Comparison of ENCODE assay signal across 24 cellular contexts in the genomic region with DNA sequence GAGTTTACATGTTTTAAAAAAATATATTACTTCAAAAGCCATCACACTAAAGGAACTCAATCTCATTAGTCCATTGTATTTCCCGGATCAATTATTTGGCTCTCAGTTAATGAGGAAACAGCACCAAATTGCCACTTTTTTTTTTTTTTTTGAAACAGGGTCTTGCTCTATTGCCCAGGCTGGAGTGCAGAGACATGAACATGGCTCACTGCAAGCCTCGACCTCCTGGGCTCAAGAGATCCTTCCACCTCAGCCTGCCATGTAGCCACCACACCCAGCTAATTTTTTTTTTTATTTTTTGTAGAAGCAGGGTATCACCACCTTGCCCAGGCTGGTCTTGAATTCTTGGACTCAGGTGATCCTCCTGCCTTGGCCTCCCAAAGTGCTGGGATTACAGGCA.
DNase-seq lines count a peak whose midpoint lies in the region; ATAC-seq, FAIRE-seq and TF ChIP-seq lines count a peak whose summit lies in the region.
"Had no signal": no experiment of that assay in that cellular context is flagged by ENCODE, and none has a peak within 500 bp of the region (broad histone marks: within the 10 kb centered on the region; RNA-seq: fewer than 3 reads in every experiment).

No MANE protein-coding gene starts in this region.

- TF ChIP-seq CTCF in HEK293 (tag by site-specific recombination; IDR thresholded peaks at IDR 0.05) (no peak), K562 (IDR thresholded peaks at IDR 0.05 in 2 of 3, conservative IDR thresholded peaks at IDR 0.05 in 1 of 3; ENCODE audit: insufficient read depth in 2 of 3, low read depth in 1 of 3, low read length in 3 of 3) (no peak)

- H2AFZ ChIP-seq in K562 (ENCODE audit: low read depth, low read length), result no peak overlapping the region

- in situ Hi-C loops in K562 (cut with MboI), result no loop called here

- no peaks in the 10 kb centered on the region for H3K79me2 ChIP-seq in K562 (ENCODE audit: control insufficient read depth, insufficient read depth, low read length)

- no TSS peak for BruUV-seq in K562 (replicated peaks; lab: Mats Ljungman, UMichigan)

- no peaks in the 10 kb centered on the region for H3K27me3 ChIP-seq in K562 (ENCODE audit: control insufficient read depth in 2 of 2, insufficient read depth in 2 of 2, low read length in 2 of 2)
- H3K27me3 ChIP-seq: BLaER1 treated with 17β-estradiol and CSF1 and Interleukin-3, amounts not matched to agents 10 nM and 100 nM had no signal

- intact Hi-C loops in K562 (cut with micrococcal nuclease), result no loop called here

- peaks cover 0 to 7% of the 10 kb centered on the region in 2 experiments; a peak in 2 of 3 replicates for H3K36me3 ChIP-seq in HEK293 (ENCODE audit: control insufficient read depth in 2 of 2, insufficient read depth in 1 of 2, low read length in 2 of 2)
- peaks cover 14% of the 10 kb centered on the region; the same call in 2 of the 3 replicates for H3K36me3 ChIP-seq in K562 (ENCODE audit: control insufficient read depth, insufficient read depth, low read length)

- POLR2A ChIA-PET in HEK293 (lab: Yijun Ruan, JAX), result no interaction called here
- POLR2A ChIA-PET in K562 (lab: Yijun Ruan, JAX), result interaction anchor here (1.0 kb wide), 1 partner anchor 78 kb away, joined by 3 read pairs; no protein-coding TSS in a partner anchor

- H4K20me1 ChIP-seq in K562 (replicated peaks; ENCODE audit: control insufficient read depth, insufficient read depth, low read length), result no peaks in the 10 kb centered on the region
- H4K20me1 ChIP-seq: BLaER1 treated with 17β-estradiol and CSF1 and Interleukin-3, amounts not matched to agents 10 nM and 100 nM had no signal

- H3K4me2 ChIP-seq in K562 (ENCODE audit: insufficient read depth, low read length), result no peak overlapping the region
- H3K4me2 ChIP-seq: BLaER1 treated with 17β-estradiol and CSF1 and Interleukin-3, amounts not matched to agents 10 nM and 100 nM had no signal

- no peak overlapping the region for H3K9ac ChIP-seq in K562 (ENCODE audit: insufficient read depth in 1 of 2, low read depth in 2 of 2, low read length in 2 of 2)
- H3K9ac ChIP-seq: BLaER1 treated with 17β-estradiol and CSF1 and Interleukin-3, amounts not matched to agents 10 nM and 100 nM had no signal

- FAIRE-seq in K562 (lab: Jason Lieb, UNC) (no peak), GM19239 (lab: Jason Lieb, UNC) (no peak)
- FAIRE-seq: A204.1, GM12878, GM12892, GM18507 had no signal

- 71% methylated on average over 2 of the region's 2 CpGs for WGBS in K562 (ENCODE audit: insufficient coverage, low coverage, missing lambda C conversion rate)

- no peak for TF ChIP-seq RAD21 in K562 (CRISPR knock-in tag; conservative IDR thresholded peaks at IDR 0.05 in 1 of 2, IDR thresholded peaks at IDR 0.05 in 1 of 2)

- H3K27ac ChIP-seq in HEK293 (ENCODE audit: extremely low read depth, low read depth, low read length) (no peak overlapping the region), K562 (ENCODE audit: extremely low read depth, low read depth, low read length) (no peak overlapping the region)
- H3K27ac ChIP-seq: BLaER1 treated with 17β-estradiol and CSF1 and Interleukin-3, amounts not matched to agents 10 nM and 100 nM; C4-2B had no signal

- no peak for TF ChIP-seq POLR2A in K562 (conservative IDR thresholded peaks at IDR 0.05)

- no peak for ATAC-seq in K562
- no peak for ATAC-seq in HG02588 (IDR thresholded peaks at IDR 0.05; ENCODE audit: unreplicated experiment)
- ATAC-seq: GM12878 had no signal

- H3K9me3 ChIP-seq in HEK293 (ENCODE audit: control insufficient read depth, insufficient read depth, low read depth, low read length) (no peaks in the 10 kb centered on the region), K562 (replicated peaks; ENCODE audit: control insufficient read depth, insufficient read depth, low read depth, low read length) (no peaks in the 10 kb centered on the region)
- H3K9me3 ChIP-seq: BLaER1 treated with 17β-estradiol and CSF1 and Interleukin-3, amounts not matched to agents 10 nM and 100 nM had no signal

- TF ChIP-seq EP300 in K562 (IDR thresholded peaks at IDR 0.05; ENCODE audit: low read length), result no peak

- DNase-seq in K562 (ENCODE audit: extremely low read depth in 1 of 4, low spot score in 3 of 4) (no peak), GM19239 (ENCODE audit: insufficient read length, low spot score) (no peak), AG08396 (ENCODE audit: low spot score) (no peak)
- DNase-seq: 8988T; ACHN; AML-193; CD4-positive, alpha-beta T cell; CD8-positive, alpha-beta memory T cell; COR-L47; DMS 273 treated with DMSO at 0.1 percent for 48 hours; DMS153; DMS53; DMS79; DND-41; EL; GDM1 had no signal

- H3K9me1 ChIP-seq in K562 (ENCODE audit: control insufficient read depth, insufficient read depth, low read length), result no peaks in the 10 kb centered on the region

- CTCF ChIA-PET in HEK293 (lab: Yijun Ruan, JAX), result interaction anchor here (1.0 to 2.9 kb wide), 3 partner anchors 9 to 127 kb away, joined by 3 to 14 read pairs (median 6); no protein-coding TSS in a partner anchor
- CTCF ChIA-PET in K562 (lab: Yijun Ruan, JAX; ENCODE audit: low intra/inter-chr PET ratio), result no interaction called here

- H3K4me1 ChIP-seq in HEK293 (ENCODE audit: control insufficient read depth, insufficient read depth, low read length) (no peaks in the 10 kb centered on the region), K562 (replicated peaks in 1 of 2; ENCODE audit: control insufficient read depth in 2 of 2, insufficient read depth in 2 of 2, low read length in 2 of 2) (peaks cover 3 to 10% of the 10 kb centered on the region in 2 experiments; a peak in 2 of 5 replicates)
- H3K4me1 ChIP-seq: BLaER1 treated with 17β-estradiol and CSF1 and Interleukin-3, amounts not matched to agents 10 nM and 100 nM had no signal

- H3K4me3 ChIP-seq in HEK293 (ENCODE audit: low read depth, low read length) (no peak overlapping the region), K562 (no peak overlapping the region)
- H3K4me3 ChIP-seq: BLaER1 treated with 17β-estradiol and CSF1 and Interleukin-3, amounts not matched to agents 10 nM and 100 nM; GM12878 had no signal

TF ChIP-seq in HEK293, 187 proteins besides CTCF, POLR2A, EP300 and RAD21:
- TF ChIP-seq ZNF362 (tag by site-specific recombination; IDR thresholded peaks at IDR 0.05) (0 out of 2 replicates have a peak, but pooled peaks have one; percentile 11), ZNF692 (tag by site-specific recombination; IDR thresholded peaks at IDR 0.05) (no peak), ZNF76 (tag by site-specific recombination; IDR thresholded peaks at IDR 0.05; ENCODE audit: borderline replicate concordance, low read depth) (no peak), ZNF121 (tag by site-specific recombination; IDR thresholded peaks at IDR 0.05) (peak; percentile 92)

TF ChIP-seq in K562, 482 proteins besides CTCF, POLR2A, EP300 and RAD21:
- peak; percentile 82 for TF ChIP-seq ZNF121 (CRISPR knock-in tag; conservative IDR thresholded peaks at IDR 0.05)
- no peak for TF ChIP-seq ZSCAN29 (IDR thresholded peaks at IDR 0.05)
- peak; percentile 33; the same call in 1 of the 2 replicates for TF ChIP-seq ZNF384 (IDR thresholded peaks at IDR 0.05; ENCODE audit: low read depth, low read length)
- TF ChIP-seq, protein P1, sequence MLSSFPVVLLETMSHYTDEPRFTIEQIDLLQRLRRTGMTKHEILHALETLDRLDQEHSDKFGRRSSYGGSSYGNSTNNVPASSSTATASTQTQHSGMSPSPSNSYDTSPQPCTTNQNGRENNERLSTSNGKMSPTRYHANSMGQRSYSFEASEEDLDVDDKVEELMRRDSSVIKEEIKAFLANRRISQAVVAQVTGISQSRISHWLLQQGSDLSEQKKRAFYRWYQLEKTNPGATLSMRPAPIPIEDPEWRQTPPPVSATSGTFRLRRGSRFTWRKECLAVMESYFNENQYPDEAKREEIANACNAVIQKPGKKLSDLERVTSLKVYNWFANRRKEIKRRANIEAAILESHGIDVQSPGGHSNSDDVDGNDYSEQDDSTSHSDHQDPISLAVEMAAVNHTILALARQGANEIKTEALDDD (IDR thresholded peaks at IDR 0.05), result no peak

Comparison
In these comparisons a context has a peak if more than half of its experiments do, and no peak if none do; other contexts are left out.
1. Of the 44 proteins assayed by ChIP-seq in both K562 and HEK293: peak only in K562: none; only in HEK293: none; in both: ZNF121; in neither: 43.